8 cellular contexts compared by ENCODE assay signal in genomic region chr1:243254233-243254926, GRCh38. TPM values are rescaled to one million over a fixed set of nuclear protein-coding genes. Genes with fewer than 3 reads are reported as not detected.
DNase-seq lines count a peak whose midpoint lies in the region; ATAC-seq and TF ChIP-seq lines count a peak whose summit lies in the region.

No MANE protein-coding gene starts in this region.

- peak overlapping the region; percentile 87 for H3K27ac ChIP-seq in CD4-positive, alpha-beta memory T cell (ENCODE audit: low read depth, low read length)
- H3K27ac ChIP-seq in parathyroid adenoma, result peak overlapping the region; percentile 85
- H3K27ac ChIP-seq in upper lobe of left lung, result peak overlapping the region; percentile 93 to 99 (median 96)

- peak in 4 of 5 donors; percentile 50 to 79 (median 60) for DNase-seq in CD4-positive, alpha-beta memory T cell
- peak; percentile 25 for DNase-seq in Jurkat, Clone E6-1 (ENCODE audit: low read depth, low spot score)
- DNase-seq in SIG-M5 treated with dmso at 0.1 percent for 504 hours (lab: John Stamatoyannopoulos, UW; ENCODE audit: unreplicated experiment) (peak; percentile 89), Right ventricle myocardium superior (peak; percentile 83), upper lobe of left lung (peak; percentile 68 to 85)
- DNase-seq in activated naive CD8-positive, alpha-beta T cell treated with anti-CD3 and anti-CD28 coated beads for 36 hours, result peak; percentile 73

- H3K9me3 Mint-ChIP-seq in CD4-positive, alpha-beta memory T cell, result peaks cover 0 to 3% (median 0%) of the 10 kb centered on the region in 8 donors
- H3K9me3 Mint-ChIP-seq in activated naive CD8-positive, alpha-beta T cell treated with anti-CD3 and anti-CD28 coated beads for 36 hours, result no peaks in the 10 kb centered on the region

- H3K9me3 ChIP-seq in CD4-positive, alpha-beta memory T cell (ENCODE audit: control insufficient read depth in 1 of 2, low read length in 2 of 2), result no peaks in the 10 kb centered on the region
- H3K9me3 ChIP-seq in parathyroid adenoma (ENCODE audit: control insufficient read depth, low read length) (no peaks in the 10 kb centered on the region), upper lobe of left lung (no peaks in the 10 kb centered on the region)

- H3K36me3 ChIP-seq in CD4-positive, alpha-beta memory T cell (ENCODE audit: insufficient read depth, low read length), result no peaks in the 10 kb centered on the region
- H3K36me3 ChIP-seq in parathyroid adenoma (ENCODE audit: control insufficient read depth, insufficient read depth, low read length) (no peaks in the 10 kb centered on the region), upper lobe of left lung (no peaks in the 10 kb centered on the region)

- intact Hi-C loops in CD4-positive, alpha-beta memory T cell (cut with micrococcal nuclease), result loop anchor here (2.0 kb wide), 2 partner anchors 596 to 1614 kb away; partner anchors contain the start of genes AKT3, CHML and OPN3
- intact Hi-C loops in Right ventricle myocardium superior (cut with DNase I), result no loop called here

- peaks cover 29 to 47% (median 33%) of the 10 kb centered on the region in 4 donors for H3K4me1 Mint-ChIP-seq in CD4-positive, alpha-beta memory T cell
- H3K4me1 Mint-ChIP-seq in activated naive CD8-positive, alpha-beta T cell treated with anti-CD3 and anti-CD28 coated beads for 36 hours, result peaks cover 30% of the 10 kb centered on the region

- H3K27ac Mint-ChIP-seq in CD4-positive, alpha-beta memory T cell, result peak overlapping the region; percentile 96 to 100 (median 98)
- H3K27ac Mint-ChIP-seq in activated naive CD8-positive, alpha-beta T cell treated with anti-CD3 and anti-CD28 coated beads for 36 hours, result peak overlapping the region; percentile 98

- TF ChIP-seq EP300 in upper lobe of left lung (IDR thresholded peaks at IDR 0.05), result no peak

- CTCF ChIA-PET in CD4-positive, alpha-beta memory T cell (lab: Charles Lee; ENCODE audit: partially characterized antibody), result no interaction called here

- peak in 2 of 4 donors; percentile 35 to 36 for TF ChIP-seq POLR2A in upper lobe of left lung (IDR thresholded peaks at IDR 0.05)

- ATAC-seq in GM21423 (IDR thresholded peaks at IDR 0.05; ENCODE audit: unreplicated experiment), result peak; percentile 21
- ATAC-seq in Right ventricle myocardium superior (ENCODE audit: poor library complexity), result peak; percentile 20
- ATAC-seq in upper lobe of left lung (ENCODE audit: low FRiP score in 2 of 2), result peak; percentile 37 to 51

- H3K4me3 Mint-ChIP-seq in CD4-positive, alpha-beta memory T cell, result peak overlapping the region; percentile 89 to 98 (median 95)
- H3K4me3 Mint-ChIP-seq in activated naive CD8-positive, alpha-beta T cell treated with anti-CD3 and anti-CD28 coated beads for 36 hours, result peak overlapping the region; percentile 93

- peak overlapping the region; percentile 85 for H3K4me2 ChIP-seq in parathyroid adenoma (ENCODE audit: low read length)

- H3K27me3 Mint-ChIP-seq in CD4-positive, alpha-beta memory T cell, result peaks cover 0 to 2% of the 10 kb centered on the region in 2 donors
- no peaks in the 10 kb centered on the region for H3K27me3 Mint-ChIP-seq in activated naive CD8-positive, alpha-beta T cell treated with anti-CD3 and anti-CD28 coated beads for 36 hours

- H3K79me2 ChIP-seq in parathyroid adenoma, result no peaks in the 10 kb centered on the region

- no peak overlapping the region for H3K9ac ChIP-seq in parathyroid adenoma

- peaks cover 25% of the 10 kb centered on the region for H3K4me1 ChIP-seq in CD4-positive, alpha-beta memory T cell (ENCODE audit: insufficient read depth, low read length)
- no peaks in the 10 kb centered on the region for H3K4me1 ChIP-seq in parathyroid adenoma
- H3K4me1 ChIP-seq in upper lobe of left lung, result peaks cover 23 to 50% (median 45%) of the 10 kb centered on the region in 4 donors

- H3K4me3 ChIP-seq in CD4-positive, alpha-beta memory T cell (ENCODE audit: low read length in 2 of 2), result peak overlapping the region; percentile 80 to 92
- H3K4me3 ChIP-seq in Jurkat, Clone E6-1 (ENCODE audit: low read length), result peak overlapping the region; percentile 63
- H3K4me3 ChIP-seq in parathyroid adenoma (ENCODE audit: low read depth, low read length), result peak overlapping the region; percentile 71
- H3K4me3 ChIP-seq in upper lobe of left lung, result peak overlapping the region; percentile 72 to 99 (median 96)

- H2AFZ ChIP-seq in parathyroid adenoma, result peak overlapping the region; percentile 72

- TF ChIP-seq CTCF in parathyroid adenoma (IDR thresholded peaks at IDR 0.05) (no peak), upper lobe of left lung (IDR thresholded peaks at IDR 0.05) (no peak)

- H3K27me3 ChIP-seq in CD4-positive, alpha-beta memory T cell (ENCODE audit: insufficient read depth, low read length), result no peaks in the 10 kb centered on the region
- H3K27me3 ChIP-seq in parathyroid adenoma (ENCODE audit: control insufficient read depth, insufficient read depth, low read length) (no peaks in the 10 kb centered on the region), upper lobe of left lung (no peaks in the 10 kb centered on the region)

- 2% methylated on average over 17 to 27 of the region's 50 CpGs for WGBS in upper lobe of left lung, 2 donors

- POLR2A ChIA-PET in CD4-positive, alpha-beta memory T cell (lab: Charles Lee; ENCODE audit: partially characterized antibody), result interaction anchor here (1.0 to 3.0 kb wide), 17 partner anchors 13 to 1716 kb away, joined by 3 to 21 read pairs (median 6); partner anchors contain the start of genes ADSS2, CATSPERE, CHML and COX20

- peaks cover 0 to 14% of the 10 kb centered on the region in 2 donors for H3K36me3 Mint-ChIP-seq in CD4-positive, alpha-beta memory T cell
- peaks cover 7% of the 10 kb centered on the region for H3K36me3 Mint-ChIP-seq in activated naive CD8-positive, alpha-beta T cell treated with anti-CD3 and anti-CD28 coated beads for 36 hours

RNA-seq across cellular contexts. Expression of gene CEP170, which starts 0.7 kb away (rescaled TPM):
- total RNA-seq in CD4-positive, alpha-beta memory T cell, result 10 to 100 TPM; 36.4 to 40.7 TPM
- 10 to 100 TPM in 1 of 2 donors, 1 to 10 TPM in 1; 3.9 to 10.9 TPM for polyA plus RNA-seq in CD4-positive, alpha-beta memory T cell
- polyA plus RNA-seq in Jurkat, Clone E6-1 (2012; ENCODE audit: insufficient read depth, insufficient read length), result 26.6 TPM
- 10 to 100 TPM; 44.3 to 47.4 TPM for total RNA-seq in activated naive CD8-positive, alpha-beta T cell treated with anti-CD3 and anti-CD28 coated beads for 36 hours
- total RNA-seq in Right ventricle myocardium superior, result 45.0 TPM
- total RNA-seq in upper lobe of left lung, result 100 to 1,000 TPM in 2 of 6 donors, 10 to 100 TPM in 4; 47.6 to 160 (median 88.6) TPM

RNA-seq across cellular contexts. Expression of gene SDCCAG8, which starts 1.5 kb away (rescaled TPM):
- 10 to 100 TPM; 32.8 to 35.7 TPM for total RNA-seq in CD4-positive, alpha-beta memory T cell
- polyA plus RNA-seq in CD4-positive, alpha-beta memory T cell, result 10 to 100 TPM; 19.0 to 22.6 TPM
- polyA plus RNA-seq in Jurkat, Clone E6-1 (2012; ENCODE audit: insufficient read depth, insufficient read length), result 27.6 TPM
- 10 to 100 TPM; 24.2 to 24.7 TPM for total RNA-seq in activated naive CD8-positive, alpha-beta T cell treated with anti-CD3 and anti-CD28 coated beads for 36 hours
- 16.5 TPM for total RNA-seq in Right ventricle myocardium superior
- 100 to 1,000 TPM in 2 of 6 donors, 10 to 100 TPM in 4; 52.5 to 295 (median 95.2) TPM for total RNA-seq in upper lobe of left lung

Comparison
In these comparisons a context has a peak if more than half of its experiments do, and no peak if none do; other contexts are left out.
1. Peak in every context shown above with its lines: DNase-seq, ATAC-seq, H3K4me3 ChIP-seq and H3K27ac ChIP-seq.
2. DNase-seq: peak in every context shown above with its lines; median percentile 89 in SIG-M5 treated with dmso at 0.1 percent for 504 hours; 83 in Right ventricle myocardium superior; 76 in upper lobe of left lung; 73 in activated naive CD8-positive, alpha-beta T cell treated with anti-CD3 and anti-CD28 coated beads for 36 hours; 60 in CD4-positive, alpha-beta memory T cell; 25 in Jurkat, Clone E6-1.